22 cellular contexts compared by ENCODE assay signal in genomic region chr1:207702317-207702716, GRCh38. TPM values are rescaled to one million over a fixed set of nuclear protein-coding genes. Genes with fewer than 3 reads are reported as not detected.
"Had no signal": no experiment of that assay in that cellular context is flagged by ENCODE, and none has a peak within 500 bp of the region (broad histone marks: within the 10 kb centered on the region; RNA-seq: fewer than 3 reads in every experiment).

No MANE protein-coding gene starts in this region.

- H3K4me3 ChIP-seq: breast epithelium, colonic mucosa, dorsolateral prefrontal cortex, esophagus squamous epithelium, heart left ventricle, lower lobe of right lung, mucosa of descending colon, right lobe of liver, spleen, upper lobe of left lung had no signal

- H3K36me3 ChIP-seq: breast epithelium, colonic mucosa, esophagus squamous epithelium, heart left ventricle, lower lobe of right lung, right lobe of liver, spleen, upper lobe of left lung, WERI-Rb-1 had no signal

- H3K9me3 ChIP-seq: breast epithelium, colonic mucosa, esophagus squamous epithelium, heart left ventricle, lower lobe of right lung, mucosa of descending colon, right lobe of liver, spleen, upper lobe of left lung had no signal

- H3K27me3 ChIP-seq: breast epithelium, colonic mucosa, esophagus squamous epithelium, right lobe of liver, spleen, upper lobe of left lung had no signal

- H3K27ac ChIP-seq: breast epithelium, colonic mucosa, dorsolateral prefrontal cortex, esophagus squamous epithelium, heart left ventricle, lower lobe of right lung, right lobe of liver, spleen, upper lobe of left lung, WERI-Rb-1 had no signal

- H3K4me1 ChIP-seq: breast epithelium, colonic mucosa, esophagus squamous epithelium, heart left ventricle, lower lobe of right lung, right lobe of liver, spleen, upper lobe of left lung had no signal

- DNase-seq: activated CD4-positive, CD25-positive, alpha-beta regulatory T cell treated with anti-CD3 and anti-CD28 coated beads, Interleukin-2, amount 50 U/mL, for 72 hours; activated T-cell treated with anti-CD3 and anti-CD28 coated beads, Interleukin-2, amount 50 U/mL, for 1 hour; amniotic stem cell; colonic mucosa; dorsolateral prefrontal cortex; effector memory CD8-positive, alpha-beta T cell; esophagus squamous epithelium; heart left ventricle; kidney; lower lobe of right lung; mesendoderm; mucosa of descending colon; nephron progenitor cell; right lobe of liver; spleen; stimulated activated CD4-positive, alpha-beta T cell treated with anti-CD3 and anti-CD28 coated beads, Interleukin-4, amount 100 ng/mL, for 1 hour; stimulated activated naive CD4-positive, alpha-beta T cell; T-cell; upper lobe of left lung; WERI-Rb-1 had no signal

RNA-seq across cellular contexts. Expression of gene CR1L, which starts 57.4 kb away (rescaled TPM):
- total RNA-seq: breast epithelium, colonic mucosa, endothelial cell of umbilical vein, esophagus squamous epithelium, mucosa of descending colon had no signal
